Comparison of ENCODE assay signal across 9 cellular contexts in the genomic region with DNA sequence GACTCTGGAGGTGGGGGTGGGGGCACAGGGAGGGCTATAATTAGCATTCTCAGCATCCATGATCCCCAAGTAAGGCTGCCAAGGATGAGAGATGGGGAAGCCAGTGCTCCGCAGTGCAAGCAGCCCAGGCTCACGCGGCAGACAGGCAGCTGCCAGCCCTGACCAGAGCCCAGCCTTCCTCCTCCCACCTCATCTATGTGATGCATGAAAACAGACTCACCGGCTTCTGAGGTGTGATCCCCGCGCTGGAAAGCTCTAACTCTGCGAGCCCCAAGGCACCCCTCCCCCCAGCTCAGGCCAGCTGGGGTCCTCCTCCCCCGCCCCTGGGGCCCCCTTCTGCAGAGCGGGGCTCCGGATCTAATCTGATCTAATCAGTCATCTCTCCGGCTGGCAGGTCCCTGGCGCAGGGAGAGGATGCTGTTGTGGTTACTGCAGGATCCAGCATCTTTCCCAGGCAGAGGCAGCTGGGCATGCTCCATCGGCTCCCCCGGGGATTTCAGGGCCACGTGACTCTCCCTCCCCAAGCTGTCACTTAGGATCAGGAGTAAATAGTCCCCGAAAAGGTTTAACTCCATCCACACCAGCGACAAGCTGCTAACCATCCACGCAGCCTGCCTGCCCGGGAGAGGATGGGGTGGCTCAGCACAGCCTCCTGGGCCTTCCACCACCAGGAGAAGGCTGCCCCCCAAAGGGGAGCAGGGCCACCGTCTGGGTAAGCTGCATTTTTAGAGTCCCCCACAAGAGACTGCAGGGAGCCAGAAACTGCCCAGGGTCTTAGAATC. TPM values are rescaled to one million over a fixed set of nuclear protein-coding genes. Genes with fewer than 3 reads are reported as not detected.
DNase-seq lines count a peak whose midpoint lies in the region; TF ChIP-seq lines count a peak whose summit lies in the region.
"Had no signal": no experiment of that assay in that cellular context is flagged by ENCODE, and none has a peak within 500 bp of the region (broad histone marks: within the 10 kb centered on the region; RNA-seq: fewer than 3 reads in every experiment).

A gene with protein sequence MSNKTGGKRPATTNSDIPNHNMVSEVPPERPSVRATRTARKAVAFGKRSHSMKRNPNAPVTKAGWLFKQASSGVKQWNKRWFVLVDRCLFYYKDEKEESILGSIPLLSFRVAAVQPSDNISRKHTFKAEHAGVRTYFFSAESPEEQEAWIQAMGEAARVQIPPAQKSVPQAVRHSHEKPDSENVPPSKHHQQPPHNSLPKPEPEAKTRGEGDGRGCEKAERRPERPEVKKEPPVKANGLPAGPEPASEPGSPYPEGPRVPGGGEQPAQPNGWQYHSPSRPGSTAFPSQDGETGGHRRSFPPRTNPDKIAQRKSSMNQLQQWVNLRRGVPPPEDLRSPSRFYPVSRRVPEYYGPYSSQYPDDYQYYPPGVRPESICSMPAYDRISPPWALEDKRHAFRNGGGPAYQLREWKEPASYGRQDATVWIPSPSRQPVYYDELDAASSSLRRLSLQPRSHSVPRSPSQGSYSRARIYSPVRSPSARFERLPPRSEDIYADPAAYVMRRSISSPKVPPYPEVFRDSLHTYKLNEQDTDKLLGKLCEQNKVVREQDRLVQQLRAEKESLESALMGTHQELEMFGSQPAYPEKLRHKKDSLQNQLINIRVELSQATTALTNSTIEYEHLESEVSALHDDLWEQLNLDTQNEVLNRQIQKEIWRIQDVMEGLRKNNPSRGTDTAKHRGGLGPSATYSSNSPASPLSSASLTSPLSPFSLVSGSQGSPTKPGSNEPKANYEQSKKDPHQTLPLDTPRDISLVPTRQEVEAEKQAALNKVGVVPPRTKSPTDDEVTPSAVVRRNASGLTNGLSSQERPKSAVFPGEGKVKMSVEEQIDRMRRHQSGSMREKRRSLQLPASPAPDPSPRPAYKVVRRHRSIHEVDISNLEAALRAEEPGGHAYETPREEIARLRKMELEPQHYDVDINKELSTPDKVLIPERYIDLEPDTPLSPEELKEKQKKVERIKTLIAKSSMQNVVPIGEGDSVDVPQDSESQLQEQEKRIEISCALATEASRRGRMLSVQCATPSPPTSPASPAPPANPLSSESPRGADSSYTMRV (minus strand): TSS at position 456 of the 782 bp plus-strand sequence. CDS start 86,202 bp downstream, outside the sequence.

- H3K4me3 Mint-ChIP-seq in activated naive CD8-positive, alpha-beta T cell treated with anti-CD3 and anti-CD28 coated beads for 36 hours, result no peak within 1 kb of the TSS

- H3K27me3 ChIP-seq in Loucy (ENCODE audit: insufficient read depth, low read length, poor library complexity, severe bottlenecking) (no peaks in the 10 kb centered on the region), left ventricle myocardium inferior (ENCODE audit: low read depth) (no peaks in the 10 kb centered on the region)

- no peak within 1 kb of the TSS for H3K27ac Mint-ChIP-seq in activated naive CD8-positive, alpha-beta T cell treated with anti-CD3 and anti-CD28 coated beads for 36 hours
- H3K27ac Mint-ChIP-seq: activated T-cell treated with anti-CD3 and anti-CD28 coated beads, Interleukin-2, amount 50 U/mL, for 72 hours had no signal

- peak; percentile 10 for DNase-seq in AG09319 (ENCODE audit: extremely low read depth, low read depth)
- DNase-seq in activated naive CD8-positive, alpha-beta T cell treated with anti-CD3 and anti-CD28 coated beads for 36 hours, result peak; percentile 35
- peak; percentile 65 for DNase-seq in left ventricle myocardium inferior
- DNase-seq in skeletal muscle cell (ENCODE audit: low read depth), result no peak
- no peak for DNase-seq in NCI-H774 (lab: John Stamatoyannopoulos, UW)
- DNase-seq in iPS-NIHi7 (ENCODE audit: extremely low spot score), result no peak
- no peak for DNase-seq in activated CD8-positive, alpha-beta memory T cell treated with anti-CD3 and anti-CD28 coated beads, Interleukin-2, amount 50 U/mL, for 4 hours

- no peaks in the 10 kb centered on the region for H4K20me1 ChIP-seq in Loucy (ENCODE audit: insufficient read depth, low read length, poor library complexity, severe bottlenecking)

- peak within 1 kb of the TSS; percentile 64 for H3K4me2 ChIP-seq in Loucy (ENCODE audit: low read depth, low read length, poor library complexity, severe bottlenecking)

- intact Hi-C loops in left ventricle myocardium inferior (cut with micrococcal nuclease), result loop anchor here (5.0 kb wide), 1 partner anchor 152 kb away; no protein-coding TSS in a partner anchor

- peak within 1 kb of the TSS; percentile 33 for H3K27ac ChIP-seq in left ventricle myocardium inferior (replicated peaks)

- no peaks in the 10 kb centered on the region for H3K9me2 ChIP-seq in Loucy (replicated peaks; ENCODE audit: low read depth, low read length)

- peak within 1 kb of the TSS; percentile 32 for H3K4me3 ChIP-seq in Loucy (ENCODE audit: low read length, poor library complexity, severe bottlenecking)
- H3K4me3 ChIP-seq in left ventricle myocardium inferior, result peak within 1 kb of the TSS; percentile 43
- H3K4me3 ChIP-seq in skeletal muscle cell (ENCODE audit: low read depth, low read length), result peak within 1 kb of the TSS; percentile 18

- TF ChIP-seq CTCF in AG09319 (IDR thresholded peaks at IDR 0.05; ENCODE audit: low read depth, low read length), result peak; percentile 49
- peak; percentile 67 for TF ChIP-seq CTCF in Loucy (conservative IDR thresholded peaks at IDR 0.05; ENCODE audit: low read length)
- TF ChIP-seq CTCF in left ventricle myocardium inferior (IDR thresholded peaks at IDR 0.05; ENCODE audit: borderline replicate concordance), result peak; percentile 42

- no peaks in the 10 kb centered on the region for H3K36me3 Mint-ChIP-seq in activated naive CD8-positive, alpha-beta T cell treated with anti-CD3 and anti-CD28 coated beads for 36 hours

- no peak within 1 kb of the TSS for H3K9ac ChIP-seq in Loucy (ENCODE audit: low read depth, low read length, poor library complexity, severe bottlenecking)

- no peaks in the 10 kb centered on the region for H3K79me2 ChIP-seq in Loucy (ENCODE audit: insufficient read depth, low read length)

- H3K4me1 Mint-ChIP-seq in activated naive CD8-positive, alpha-beta T cell treated with anti-CD3 and anti-CD28 coated beads for 36 hours, result peaks cover 16% of the 10 kb centered on the region

- H3F3A ChIP-seq in Loucy (ENCODE audit: low read depth), result no peaks in the 10 kb centered on the region

- peaks cover 10% of the 10 kb centered on the region for H3K27me3 Mint-ChIP-seq in activated naive CD8-positive, alpha-beta T cell treated with anti-CD3 and anti-CD28 coated beads for 36 hours

- H3K9me3 ChIP-seq in Loucy (ENCODE audit: insufficient read depth, low read depth, low read length) (no peaks in the 10 kb centered on the region), left ventricle myocardium inferior (replicated peaks) (no peaks in the 10 kb centered on the region)

- no peaks in the 10 kb centered on the region for H3K9me3 Mint-ChIP-seq in activated naive CD8-positive, alpha-beta T cell treated with anti-CD3 and anti-CD28 coated beads for 36 hours
- H3K9me3 Mint-ChIP-seq: activated T-cell treated with anti-CD3 and anti-CD28 coated beads, Interleukin-2, amount 50 U/mL, for 72 hours had no signal

- H3K36me3 ChIP-seq in Loucy (ENCODE audit: insufficient read depth, low read length), result no peaks in the 10 kb centered on the region
- H3K36me3 ChIP-seq in left ventricle myocardium inferior, result no peaks in the 10 kb centered on the region

- H2AFZ ChIP-seq in Loucy (ENCODE audit: low read length), result 0 out of 2 replicates have a peak within 1 kb of the TSS, but pooled peaks have one; percentile 51

- H3K4me1 ChIP-seq in Loucy (ENCODE audit: insufficient read depth, low read length, poor library complexity, severe bottlenecking), result peaks cover 28% of the 10 kb centered on the region
- H3K4me1 ChIP-seq in left ventricle myocardium inferior, result peaks cover 68% of the 10 kb centered on the region

RNA-seq across cellular contexts. Expression of the gene that starts here (rescaled TPM):
- 1 to 10 TPM in 1 of 2 experiments, under 1 TPM in 1; 0.74 to 1.5 TPM for total RNA-seq in activated naive CD8-positive, alpha-beta T cell treated with anti-CD3 and anti-CD28 coated beads for 36 hours
- 28.8 TPM for total RNA-seq in left ventricle myocardium inferior

Comparison
In these comparisons a context has a peak if more than half of its experiments do, and no peak if none do; other contexts are left out.
1. RNA of the gene that starts here (total RNA-seq): 28.8 TPM in left ventricle myocardium inferior (single experiment); 0.74 to 1.5 TPM in activated naive CD8-positive, alpha-beta T cell treated with anti-CD3 and anti-CD28 coated beads for 36 hours; every median in the first group is over 10 times any median in the second.
2. DNase-seq: peak in AG09319 (single experiment), activated naive CD8-positive, alpha-beta T cell treated with anti-CD3 and anti-CD28 coated beads for 36 hours (single experiment) and left ventricle myocardium inferior (single experiment); none in skeletal muscle cell (single experiment), NCI-H774 (single experiment), iPS-NIHi7 (single experiment) and activated CD8-positive, alpha-beta memory T cell treated with anti-CD3 and anti-CD28 coated beads, Interleukin-2, amount 50 U/mL, for 4 hours (single experiment).
3. Peak in every context shown above with its lines, with median percentiles within 50 percentile points of each other: CTCF ChIP-seq and H3K4me3 ChIP-seq.